In genomic region chr16:4371481-4372314, GRCh38 we compare ENCODE assay signal across 8 cellular contexts. TPM values are rescaled to one million over a fixed set of nuclear protein-coding genes. Genes with fewer than 3 reads are reported as not detected.
A peak's percentile ranks its signal among the peaks of the same experiment; 100 is the strongest.
DNase-seq lines count a peak whose midpoint lies in the region; ATAC-seq and TF ChIP-seq lines count a peak whose summit lies in the region.

Gene VASN, plus strand, starts transcription at chr16:4371848. Its CDS starts 9,030 bp downstream, at chr16:4380878.

- CTCF ChIA-PET in A673 (lab: Charles Lee) = no interaction called here

- no peaks in the 10 kb centered on the region for H3K9me3 ChIP-seq in A673 (ENCODE audit: low read depth, low read length, poor library complexity, severe bottlenecking)
- H3K9me3 ChIP-seq in mucosa of descending colon = no peaks in the 10 kb centered on the region

- BruUV-seq in A673 (replicated peaks; lab: Mats Ljungman, UMichigan) = no TSS peak

- H3K4me3 ChIP-seq in A673 (ENCODE audit: low read depth, low read length, poor library complexity, severe bottlenecking) = peak within 1 kb of the TSS; percentile 68
- peak within 1 kb of the TSS; percentile 60 for H3K4me3 ChIP-seq in epithelial cell of esophagus (ENCODE audit: low read length)
- peak within 1 kb of the TSS; percentile 28 for H3K4me3 ChIP-seq in mucosa of descending colon

- H3K36me3 ChIP-seq in A673 (ENCODE audit: insufficient read depth, low read length, poor library complexity, severe bottlenecking) (no peaks in the 10 kb centered on the region), mucosa of descending colon (ENCODE audit: low read depth) (no peaks in the 10 kb centered on the region)

- H3K4me1 ChIP-seq in A673 (ENCODE audit: insufficient read depth, low read length, poor library complexity, severe bottlenecking) (peaks cover 31% of the 10 kb centered on the region), mucosa of descending colon (ENCODE audit: low read depth) (peaks cover 9% of the 10 kb centered on the region)

- DNase-seq in A673 (ENCODE audit: low spot score) (peak; percentile 80), GM19240 (ENCODE audit: insufficient read length, low spot score) (peak; percentile 76), NCI-H226 (peak; percentile 78), activated T-cell treated with anti-CD3 and anti-CD28 coated beads for 24 hours (ENCODE audit: low read depth) (peak; percentile 61), epithelial cell of esophagus (ENCODE audit: low read depth) (peak; percentile 72), mucosa of descending colon (peak; percentile 81 to 84 (median 83))
- DNase-seq in stimulated activated CD8-positive, alpha-beta memory T cell treated with anti-CD3 and anti-CD28 coated beads, Interleukin-2, amount 100 ng/mL, for 48 hours (ENCODE audit: low read depth in 2 of 2) = peak; percentile 52

- intact Hi-C loops in A673 (cut with micrococcal nuclease; ENCODE audit: unreplicated experiment) (no loop called here), mucosa of descending colon (cut with DNase I, micrococcal nuclease) (no loop called here)

- POLR2A ChIA-PET in A673 (lab: Charles Lee; ENCODE audit: low non-redundant PET) = no interaction called here

- ATAC-seq in mucosa of descending colon = peak; percentile 85
- ATAC-seq in GM21619 (IDR thresholded peaks at IDR 0.05; ENCODE audit: unreplicated experiment) = no peak

- H3K27me3 ChIP-seq in A673 (replicated peaks; ENCODE audit: insufficient read depth, low read depth, low read length, poor library complexity) = no peaks in the 10 kb centered on the region

- TF ChIP-seq CTCF in A673 (conservative IDR thresholded peaks at IDR 0.05; ENCODE audit: low read depth, low read length) (no peak), epithelial cell of esophagus (IDR thresholded peaks at IDR 0.05; ENCODE audit: insufficient read depth, low read depth, low read length, missing control alignments) (no peak), mucosa of descending colon (IDR thresholded peaks at IDR 0.05) (no peak)

- peak within 1 kb of the TSS; percentile 58 for H3K27ac ChIP-seq in A673 (ENCODE audit: low read depth, low read length, poor library complexity, severe bottlenecking)

RNA-seq across cellular contexts. Expression of gene VASN, which starts in this region (rescaled TPM):
- total RNA-seq in A673 (2021) = 5.4 and 6.6 TPM in 2 replicates
- 1 to 10 TPM in 2 of 3 donors, under 1 TPM in 1; 0.93 to 8.4 (median 5.1) TPM for total RNA-seq in mucosa of descending colon
